Comparison of ENCODE assay signal across 19 cellular contexts in the genomic region with DNA sequence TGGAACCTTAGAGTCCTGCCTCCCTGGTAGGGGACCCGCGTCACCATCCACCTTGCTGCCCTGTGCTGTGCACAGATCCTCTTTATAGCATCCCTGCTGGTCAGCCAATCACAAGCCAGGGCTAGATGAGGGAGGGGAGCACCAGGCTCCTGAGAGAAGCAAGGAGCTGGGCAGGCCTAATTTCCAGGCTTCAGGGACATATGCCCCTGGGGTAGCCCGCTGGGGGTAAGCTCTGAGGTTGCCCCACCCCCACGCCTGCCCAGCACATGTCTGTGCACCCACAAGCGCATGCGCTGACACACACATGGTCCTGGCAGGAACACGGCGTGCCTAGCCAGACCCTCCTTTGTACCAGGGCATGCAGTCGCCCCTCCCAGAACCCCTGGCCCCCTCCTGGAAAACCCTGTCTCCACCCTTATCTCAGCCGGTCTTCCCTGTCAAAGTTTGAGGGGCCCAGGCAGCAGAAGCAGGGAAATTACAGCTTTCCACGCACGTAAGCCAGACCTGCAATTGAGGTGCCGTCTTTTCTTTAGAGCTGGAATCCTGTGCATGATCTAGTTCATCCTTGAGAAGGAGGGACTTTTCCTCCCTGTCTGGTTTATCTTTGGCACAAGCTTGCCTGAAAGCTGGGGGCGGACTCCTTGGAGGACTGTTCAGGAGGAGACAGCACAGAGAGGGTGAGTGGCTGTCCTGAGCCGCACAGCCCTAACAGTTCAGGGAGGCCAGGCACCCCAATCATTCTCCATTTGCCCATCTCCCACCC. TPM values are rescaled to one million over a fixed set of nuclear protein-coding genes. Genes with fewer than 3 reads are reported as not detected.
DNase-seq lines count a peak whose midpoint lies in the region; ATAC-seq and TF ChIP-seq lines count a peak whose summit lies in the region.
"Had no signal": no experiment of that assay in that cellular context is flagged by ENCODE, and none has a peak within 500 bp of the region (broad histone marks: within the 10 kb centered on the region; RNA-seq: fewer than 3 reads in every experiment).

No MANE protein-coding gene starts in this region.

- H3K27me3 ChIP-seq in right cardiac atrium (ENCODE audit: control insufficient read depth, insufficient read depth): no peaks in the 10 kb centered on the region

- 65% methylated on average over 15 of the region's 15 CpGs for WGBS in right cardiac atrium

- no peak for TF ChIP-seq CTCF in mesothelial cell of epicardium (IDR thresholded peaks at IDR 0.05; ENCODE audit: unreplicated experiment)

- no peak overlapping the region for H3K27ac ChIP-seq in right cardiac atrium (ENCODE audit: low read length)
- peak overlapping the region; percentile 56 for H3K27ac ChIP-seq in angular gyrus (ENCODE audit: low read depth, low read length)
- H3K27ac ChIP-seq in temporal lobe (ENCODE audit: low read depth, low read length): peak overlapping the region; percentile 80
- H3K27ac ChIP-seq: HL-60, skin epidermis had no signal

- peak overlapping the region; percentile 61 for H3K27ac Mint-ChIP-seq in mesothelial cell of epicardium
- H3K27ac Mint-ChIP-seq: IgD-negative memory B cell had no signal

- peaks cover 48% of the 10 kb centered on the region for H3K4me1 Mint-ChIP-seq in mesothelial cell of epicardium

- H3K9me3 Mint-ChIP-seq in mesothelial cell of epicardium: no peaks in the 10 kb centered on the region
- H3K9me3 Mint-ChIP-seq: H9, IgD-negative memory B cell had no signal

- ATAC-seq in left cardiac atrium (peak in 1 of 2 donors; percentile 5), right cardiac atrium (no peak), HG03432 (IDR thresholded peaks at IDR 0.05; ENCODE audit: unreplicated experiment) (no peak)
- ATAC-seq: esophagus mucosa, left lobe of liver had no signal

- peak; percentile 19 for DNase-seq in left cardiac atrium
- no peak for DNase-seq in right cardiac atrium
- DNase-seq in mesothelial cell of epicardium (ENCODE audit: low spot score in 2 of 2, unreplicated experiment in 2 of 2): no peak
- DNase-seq in NCI-H526 treated with DMSO at 0.1 percent for 48 hours (lab: John Stamatoyannopoulos, UW): no peak
- DNase-seq in NCI-H1105 treated with DMSO at 0.1 percent for 48 hours (lab: John Stamatoyannopoulos, UW): no peak
- DNase-seq: COR-L47; H9; NCI-H2107; SIG-M5; stimulated activated CD4-positive, alpha-beta T cell treated with anti-CD3 and anti-CD28 coated beads, Interleukin-4, amount 100 ng/mL, for 4 hours; T-helper 2 cell had no signal

- intact Hi-C loops in left cardiac atrium (cut with DNase I): no loop called here
- intact Hi-C loops in right cardiac atrium (cut with DNase I): no loop called here

- no peaks in the 10 kb centered on the region for H3K9me3 ChIP-seq in right cardiac atrium (ENCODE audit: control insufficient read depth, low read length)

- H3K4me3 Mint-ChIP-seq in mesothelial cell of epicardium: no peak overlapping the region
- H3K4me3 Mint-ChIP-seq: H9, IgD-negative memory B cell had no signal

- peaks cover 1% of the 10 kb centered on the region for H3K27me3 Mint-ChIP-seq in mesothelial cell of epicardium (ENCODE audit: low read depth)
- H3K27me3 Mint-ChIP-seq: IgD-negative memory B cell had no signal

- H3K4me1 ChIP-seq in right cardiac atrium (ENCODE audit: control insufficient read depth, insufficient read depth, low read length): no peaks in the 10 kb centered on the region

- H3K4me3 ChIP-seq in right cardiac atrium (ENCODE audit: low read length): no peak overlapping the region
- H3K4me3 ChIP-seq: skin epidermis had no signal

- no peaks in the 10 kb centered on the region for H3K36me3 Mint-ChIP-seq in mesothelial cell of epicardium
- H3K36me3 Mint-ChIP-seq: IgD-negative memory B cell had no signal

RNA-seq across cellular contexts. Expression of gene SSTR3, which starts 2.1 kb away (rescaled TPM):
- total RNA-seq in left cardiac atrium (not detected), right cardiac atrium (not detected), mesothelial cell of epicardium (0.61 to 0.82 TPM (median 0.69 TPM) in 3 replicates), temporal lobe (under 0.01 TPM)
- not detected for polyA plus RNA-seq in right cardiac atrium
- total RNA-seq: esophagus mucosa, left lobe of liver had no signal

RNA-seq across cellular contexts. Expression of gene C1QTNF6, which starts 22.2 kb away (rescaled TPM):
- total RNA-seq in left cardiac atrium (1 to 10 TPM; 1.8 to 2.9 TPM), right cardiac atrium (1 to 10 TPM; 2.8 to 3.3 (median 2.8) TPM), mesothelial cell of epicardium (51.8 to 58.3 TPM (median 54.1 TPM) in 3 replicates), temporal lobe (2.0 TPM)
- polyA plus RNA-seq in right cardiac atrium: 2.0 TPM

RNA-seq across cellular contexts. Expression of gene RAC2, which starts 33.8 kb away (rescaled TPM):
- total RNA-seq in left cardiac atrium (10 to 100 TPM in 1 of 2 donors, 1 to 10 TPM in 1; 6.4 to 12.5 TPM), right cardiac atrium (1 to 10 TPM; 3.6 to 8.6 (median 5.7) TPM), mesothelial cell of epicardium (6.3 to 6.5 TPM (median 6.4 TPM) in 3 replicates), temporal lobe (0.25 TPM)
- 1.8 TPM for polyA plus RNA-seq in right cardiac atrium

Comparison
In these comparisons a context has a peak if more than half of its experiments do, and no peak if none do; other contexts are left out.
1. RNA of gene C1QTNF6, which starts 22.2 kb away (total RNA-seq): 51.8 to 58.3 TPM in mesothelial cell of epicardium; 1.8 to 2.9 TPM in left cardiac atrium, 2.8 to 3.3 TPM in right cardiac atrium and 2.0 TPM in temporal lobe (single experiment); every median in the first group is over 10 times any median in the second.